22 cellular contexts compared by ENCODE assay signal in genomic region chr1:3257788-3258187, GRCh38.
"Had no signal": no experiment of that assay in that cellular context is flagged by ENCODE, and none has a peak within 500 bp of the region (broad histone marks: within the 10 kb centered on the region; RNA-seq: fewer than 3 reads in every experiment).

No MANE protein-coding gene starts in this region.

- H3K4me1 Mint-ChIP-seq: memory B cell; stimulated activated memory B cell treated with anti-CD40 and anti-IgM and Interleukin-4, amounts not matched to agents 10 μg/mL and 1 μg/mL and 100 μg/mL, for 72 hours; stimulated activated naive CD8-positive, alpha-beta T cell treated with anti-CD3 and anti-CD28 coated beads, Interleukin-15, amount 100 ng/mL, for 72 hours had no signal

- H3K9me3 Mint-ChIP-seq: dendritic cell treated with granulocyte-macrophage colony-stimulating factor and Interleukin-4, amounts not matched to agents 40 ng/mL and 50 ng/mL, for 4 days had no signal

- H3K4me3 Mint-ChIP-seq: dendritic cell treated with granulocyte-macrophage colony-stimulating factor and Interleukin-4, amounts not matched to agents 40 ng/mL and 50 ng/mL, for 4 days; effector memory CD8-positive, alpha-beta T cell; memory B cell; natural killer cell treated with Interleukin-12 subunit alpha and Interleukin-12 subunit beta and Interleukin-15 and Interleukin-18, amount 100 ng/mL, for 72 hours; stimulated activated memory B cell treated with anti-CD40 and anti-IgM and Interleukin-4, amounts not matched to agents 10 μg/mL and 1 μg/mL and 100 μg/mL, for 72 hours; stimulated activated naive CD8-positive, alpha-beta T cell treated with anti-CD3 and anti-CD28 coated beads, Interleukin-15, amount 100 ng/mL, for 72 hours had no signal

- DNase-seq: effector memory CD8-positive, alpha-beta T cell; esophagus squamous epithelium; glutamatergic neuron; kidney; left cardiac atrium; left ventricle myocardium inferior; lower lobe of right lung; midbrain; psoas muscle; retina; spleen; stimulated activated CD4-positive, alpha-beta T cell treated with anti-CD3 and anti-CD28 coated beads, Interleukin-15, amount 100 ng/mL, for 24 hours; stimulated activated CD4-positive, alpha-beta T cell treated with anti-CD3 and anti-CD28 coated beads, Interleukin-1b, Interleukin-23, amount 100 ng/mL, for 48 hours; stimulated activated CD4-positive, alpha-beta T cell treated with anti-CD3 and anti-CD28 coated beads, Interleukin-4, amount 100 ng/mL, for 24 hours; stimulated activated naive CD8-positive, alpha-beta T cell treated with anti-CD3 and anti-CD28 coated beads, Interleukin-15, amount 100 ng/mL, for 72 hours; trophoblast cell had no signal

- H3K27ac Mint-ChIP-seq: dendritic cell treated with granulocyte-macrophage colony-stimulating factor and Interleukin-4, amounts not matched to agents 40 ng/mL and 50 ng/mL, for 4 days; effector memory CD8-positive, alpha-beta T cell; memory B cell; natural killer cell treated with Interleukin-12 subunit alpha and Interleukin-12 subunit beta and Interleukin-15 and Interleukin-18, amount 100 ng/mL, for 72 hours; stimulated activated memory B cell treated with anti-CD40 and anti-IgM and Interleukin-4, amounts not matched to agents 10 μg/mL and 1 μg/mL and 100 μg/mL, for 72 hours had no signal

- H3K4me1 ChIP-seq: esophagus squamous epithelium, left ventricle myocardium inferior, lower lobe of right lung, psoas muscle, spleen had no signal

- H3K4me3 ChIP-seq: esophagus squamous epithelium, gastroesophageal sphincter, left ventricle myocardium inferior, lower lobe of right lung, psoas muscle, spleen had no signal

- H3K27ac ChIP-seq: esophagus squamous epithelium, gastroesophageal sphincter, left ventricle myocardium inferior, lower lobe of right lung, psoas muscle, spleen had no signal

- H3K36me3 ChIP-seq: esophagus squamous epithelium, gastroesophageal sphincter, left ventricle myocardium inferior, lower lobe of right lung, spleen, thoracic aorta had no signal

- H3K36me3 Mint-ChIP-seq: memory B cell; natural killer cell treated with Interleukin-12 subunit alpha and Interleukin-12 subunit beta and Interleukin-15 and Interleukin-18, amount 100 ng/mL, for 72 hours; stimulated activated memory B cell treated with anti-CD40 and anti-IgM and Interleukin-4, amounts not matched to agents 10 μg/mL and 1 μg/mL and 100 μg/mL, for 72 hours had no signal

- H3K27me3 Mint-ChIP-seq: dendritic cell treated with granulocyte-macrophage colony-stimulating factor and Interleukin-4, amounts not matched to agents 40 ng/mL and 50 ng/mL, for 4 days; memory B cell; stimulated activated naive CD8-positive, alpha-beta T cell treated with anti-CD3 and anti-CD28 coated beads, Interleukin-15, amount 100 ng/mL, for 72 hours had no signal

- H3K9me3 ChIP-seq: esophagus squamous epithelium, gastroesophageal sphincter, left ventricle myocardium inferior, lower lobe of right lung, psoas muscle, thoracic aorta had no signal
